1 cellular context compared by ENCODE assay signal in genomic region chr1:54403808-54404261, GRCh38.
TF ChIP-seq lines count a peak whose summit lies in the region.

No MANE protein-coding gene starts in this region.

TF ChIP-seq in K562, 482 proteins besides CTCF, POLR2A, EP300 and RAD21 (continued from another document and continues in another):
- no peak for TF ChIP-seq ZNF316 (IDR thresholded peaks at IDR 0.05)
- no peak for TF ChIP-seq SREBF1 (IDR thresholded peaks at IDR 0.05; ENCODE audit: borderline replicate concordance, low read depth, low read length)
- TF ChIP-seq TGIF2 (CRISPR knock-in tag; IDR thresholded peaks at IDR 0.05) = no peak
- TF ChIP-seq HMBOX1 (IDR thresholded peaks at IDR 0.05) = peak; percentile 62; the same call in 1 of the 2 replicates
- TF ChIP-seq MED1 (CRISPR knock-in tag; IDR thresholded peaks at IDR 0.05; ENCODE audit: borderline replicate concordance) = no peak
- no peak for TF ChIP-seq PRMT5 (CRISPR knock-in tag; IDR thresholded peaks at IDR 0.05)
- peak; percentile 75; the same call in 1 of the 2 replicates for TF ChIP-seq SPI1 (IDR thresholded peaks at IDR 0.05; ENCODE audit: borderline replicate concordance, low read depth, low read length)
- no peak for TF ChIP-seq CBX1 (IDR thresholded peaks at IDR 0.05; ENCODE audit: low read depth)
- no peak; the same call in 1 of the 2 replicates for TF ChIP-seq CREB3L1 (IDR thresholded peaks at IDR 0.05; ENCODE audit: borderline replicate concordance, low read depth)
- TF ChIP-seq JUND (IDR thresholded peaks at IDR 0.05; ENCODE audit: borderline replicate concordance, low read depth, low read length) = peak; percentile 58; the same call in 1 of the 2 replicates
- TF ChIP-seq JUND (tag; IDR thresholded peaks at IDR 0.05; ENCODE audit: borderline replicate concordance, low read depth, low read length) = no peak; the same call in 2 of the 3 replicates
- TF ChIP-seq HDAC2 (IDR thresholded peaks at IDR 0.05) = no peak
- no peak for TF ChIP-seq STAT6 (CRISPR knock-in tag; IDR thresholded peaks at IDR 0.05)
- TF ChIP-seq SMAD4 (CRISPR knock-in tag; conservative IDR thresholded peaks at IDR 0.05) = no peak
- no peak for TF ChIP-seq NONO (IDR thresholded peaks at IDR 0.05; ENCODE audit: low read depth in 2 of 2, low read length in 1 of 2)
- no peak for TF ChIP-seq CSDE1 (IDR thresholded peaks at IDR 0.05)
- TF ChIP-seq PHF20 (IDR thresholded peaks at IDR 0.05; ENCODE audit: partially characterized antibody) = no peak
- no peak for TF ChIP-seq RBM14 (IDR thresholded peaks at IDR 0.05; ENCODE audit: borderline replicate concordance, insufficient read depth, low read depth, low read length)
- TF ChIP-seq HMGN3 (IDR thresholded peaks at IDR 0.05; ENCODE audit: borderline replicate concordance, extremely low read depth, insufficient read length, low read depth, low read length) = no peak
- TF ChIP-seq NCOA1 (IDR thresholded peaks at IDR 0.05; ENCODE audit: low read depth) = no peak
- TF ChIP-seq SETDB1 (IDR thresholded peaks at IDR 0.05; ENCODE audit: low read length) = no peak
- no peak for TF ChIP-seq GMEB1 (CRISPR knock-in tag; IDR thresholded peaks at IDR 0.05)
- TF ChIP-seq ZNF263 (CRISPR knock-in tag; IDR thresholded peaks at IDR 0.05; ENCODE audit: borderline replicate concordance) = no peak
- TF ChIP-seq ZBTB33 (CRISPR knock-in tag; IDR thresholded peaks at IDR 0.05) = no peak
- no peak for TF ChIP-seq NR2F6 (CRISPR knock-in tag; IDR thresholded peaks at IDR 0.05)
- TF ChIP-seq SNRNP70 (optimal IDR thresholded peaks at IDR 0.05; ENCODE audit: low read depth, low read length) = no peak
- TF ChIP-seq ETS2 (tag; IDR thresholded peaks at IDR 0.05; ENCODE audit: borderline replicate concordance, poor library complexity, severe bottlenecking) = no peak
- TF ChIP-seq SAP30 (IDR thresholded peaks at IDR 0.05; ENCODE audit: borderline replicate concordance, insufficient read depth, low read depth, low read length, poor library complexity, severe bottlenecking) = peak; percentile 19
- no peak for TF ChIP-seq ZNF146 (CRISPR knock-in tag; IDR thresholded peaks at IDR 0.05; ENCODE audit: unreplicated experiment)
- no peak for TF ChIP-seq POLR3G (IDR thresholded peaks at IDR 0.05; ENCODE audit: extremely low read depth, insufficient read length, insufficient replicate concordance)
- no peak for TF ChIP-seq PATZ1 (CRISPR knock-in tag; IDR thresholded peaks at IDR 0.05; ENCODE audit: borderline replicate concordance)
- no peak for TF ChIP-seq NR2C2 (CRISPR knock-in tag; IDR thresholded peaks at IDR 0.05)
- no peak for TF ChIP-seq NR2C2 (tag; IDR thresholded peaks at IDR 0.05)
- no peak for TF ChIP-seq RHOXF2B (CRISPR knock-in tag; conservative IDR thresholded peaks at IDR 0.05)
- TF ChIP-seq VEZF1 (CRISPR knock-in tag; IDR thresholded peaks at IDR 0.05) = peak; percentile 74
- TF ChIP-seq MAZ (CRISPR knock-in tag; conservative IDR thresholded peaks at IDR 0.05 in 1 of 2, IDR thresholded peaks at IDR 0.05 in 1 of 2) = peak in 1 of 2 experiments; percentile 53; a peak in 2 of 4 replicates
- TF ChIP-seq PHTF2 (CRISPR knock-in tag; IDR thresholded peaks at IDR 0.05) = no peak
- no peak for TF ChIP-seq SP1 (CRISPR knock-in tag; IDR thresholded peaks at IDR 0.05)
- TF ChIP-seq RNF2 (IDR thresholded peaks at IDR 0.05) = no peak
- TF ChIP-seq UBTF (IDR thresholded peaks at IDR 0.05; ENCODE audit: borderline replicate concordance in 1 of 2, low read depth in 2 of 2, low read length in 2 of 2) = no peak
- TF ChIP-seq ZFP91 (CRISPR knock-in tag; IDR thresholded peaks at IDR 0.05) = no peak
- no peak for TF ChIP-seq PPARD (CRISPR knock-in tag; IDR thresholded peaks at IDR 0.05)
- no peak for TF ChIP-seq SRSF7 (optimal IDR thresholded peaks at IDR 0.05; ENCODE audit: low read depth, low read length)
- no peak for TF ChIP-seq HNRNPLL (IDR thresholded peaks at IDR 0.05; ENCODE audit: low read depth, low read length, poor library complexity, severe bottlenecking)
- no peak for TF ChIP-seq ZBTB8A (IDR thresholded peaks at IDR 0.05; ENCODE audit: partially characterized antibody)
- no peak for TF ChIP-seq CBFA2T3 (IDR thresholded peaks at IDR 0.05)
- no peak for TF ChIP-seq NCOA2 (IDR thresholded peaks at IDR 0.05; ENCODE audit: partially characterized antibody in 2 of 2)
- no peak for TF ChIP-seq ZNF197 (CRISPR knock-in tag; IDR thresholded peaks at IDR 0.05; ENCODE audit: low read depth)
- no peak for TF ChIP-seq ZNF274 (IDR thresholded peaks at IDR 0.05; ENCODE audit: borderline replicate concordance, low read depth, low read length)
- TF ChIP-seq SMARCA4 (IDR thresholded peaks at IDR 0.05) = no peak; the same call in 1 of the 2 replicates
